ENCODE assay signal across 12 cellular contexts in genomic region chr9:33137781-33138264, GRCh38. TPM values are rescaled to one million over a fixed set of nuclear protein-coding genes. Genes with fewer than 3 reads are reported as not detected.
DNase-seq lines count a peak whose midpoint lies in the region; ATAC-seq and TF ChIP-seq lines count a peak whose summit lies in the region.
"Had no signal": no experiment of that assay in that cellular context is flagged by ENCODE, and none has a peak within 500 bp of the region (broad histone marks: within the 10 kb centered on the region; RNA-seq: fewer than 3 reads in every experiment).

No MANE protein-coding gene starts in this region.

- H3K27me3 Mint-ChIP-seq in activated CD8-positive, alpha-beta memory T cell treated with anti-CD3 and anti-CD28 coated beads, Interleukin-2, amount 10 ng/mL, durations not matched to agents 7 days and 5 days, result no peaks in the 10 kb centered on the region
- H3K27me3 Mint-ChIP-seq in activated CD4-positive, alpha-beta memory T cell treated with anti-CD3 and anti-CD28 coated beads, Interleukin-2, amount 10 ng/mL, durations not matched to agents 7 days and 5 days, result no peaks in the 10 kb centered on the region

- peaks cover 65% of the 10 kb centered on the region for H3K4me1 Mint-ChIP-seq in activated CD8-positive, alpha-beta memory T cell treated with anti-CD3 and anti-CD28 coated beads, Interleukin-2, amount 10 ng/mL, durations not matched to agents 7 days and 5 days
- H3K4me1 Mint-ChIP-seq in activated CD4-positive, alpha-beta memory T cell treated with anti-CD3 and anti-CD28 coated beads, Interleukin-2, amount 10 ng/mL, durations not matched to agents 7 days and 5 days, result peaks cover 76% of the 10 kb centered on the region

- no peak for DNase-seq in activated CD8-positive, alpha-beta memory T cell treated with anti-CD3 and anti-CD28 coated beads, Interleukin-2, amount 10 ng/mL, durations not matched to agents 7 days and 5 days
- DNase-seq in activated CD8-positive, alpha-beta memory T cell treated with anti-CD3 and anti-CD28 coated beads for 24 hours, result no peak
- no peak for DNase-seq in activated CD4-positive, alpha-beta memory T cell treated with anti-CD3 and anti-CD28 coated beads, Interleukin-2, amount 10 ng/mL, durations not matched to agents 7 days and 5 days
- DNase-seq in trophoblast cell (no peak), H7 (no peak), GM10266 (ENCODE audit: extremely low spot score) (no peak)
- DNase-seq: activated gamma-delta T cell; SJCRH30; stimulated activated CD4-positive, alpha-beta T cell treated with anti-CD3 and anti-CD28 coated beads, Interleukin-15, amount 100 ng/mL, for 24 hours had no signal

- ATAC-seq in activated CD8-positive, alpha-beta memory T cell treated with anti-CD3 and anti-CD28 coated beads, Interleukin-2, amount 10 ng/mL, durations not matched to agents 7 days and 5 days, result no peak
- peak; percentile 31 for ATAC-seq in GM21381 (IDR thresholded peaks at IDR 0.05; ENCODE audit: unreplicated experiment)
- no peak for ATAC-seq in GM21526 (IDR thresholded peaks at IDR 0.05; ENCODE audit: low FRiP score, unreplicated experiment)
- ATAC-seq: WTC11 had no signal

- peak overlapping the region; percentile 4 for H3K27ac Mint-ChIP-seq in activated CD8-positive, alpha-beta memory T cell treated with anti-CD3 and anti-CD28 coated beads, Interleukin-2, amount 10 ng/mL, durations not matched to agents 7 days and 5 days
- H3K27ac Mint-ChIP-seq in activated CD4-positive, alpha-beta memory T cell treated with anti-CD3 and anti-CD28 coated beads, Interleukin-2, amount 10 ng/mL, durations not matched to agents 7 days and 5 days, result peak overlapping the region; percentile 58

- H3K9ac ChIP-seq in trophoblast cell (ENCODE audit: low read length), result no peak overlapping the region

- H2AK5ac ChIP-seq in trophoblast cell (ENCODE audit: low read length), result no peak overlapping the region

- peaks cover 28% of the 10 kb centered on the region for H3K79me2 ChIP-seq in trophoblast cell (ENCODE audit: control insufficient read depth, insufficient read depth, low read length, poor library complexity)

- H3K4me1 ChIP-seq in trophoblast cell (ENCODE audit: control insufficient read depth in 1 of 2, insufficient read depth in 2 of 2, low read length in 2 of 2), result peaks cover 27 to 37% of the 10 kb centered on the region in 2 experiments

- no peak overlapping the region for H3K14ac ChIP-seq in trophoblast cell (ENCODE audit: low read length)

- no peak overlapping the region for H4K91ac ChIP-seq in trophoblast cell (ENCODE audit: low read depth, low read length)

- CTCF ChIA-PET in activated CD8-positive, alpha-beta memory T cell treated with anti-CD3 and anti-CD28 coated beads, Interleukin-2, amount 10 ng/mL, durations not matched to agents 7 days and 5 days (lab: Charles Lee), result interaction anchor here (1.3 kb wide), 1 partner anchor 27 kb away, joined by 3 read pairs; no protein-coding TSS in a partner anchor
- CTCF ChIA-PET in activated CD4-positive, alpha-beta memory T cell treated with anti-CD3 and anti-CD28 coated beads, Interleukin-2, amount 10 ng/mL, durations not matched to agents 7 days and 5 days (lab: Charles Lee), result interaction anchor here (0.9 kb wide), 1 partner anchor 88 kb away, joined by 3 read pairs; no protein-coding TSS in a partner anchor

- POLR2A ChIA-PET in activated CD4-positive, alpha-beta memory T cell treated with anti-CD3 and anti-CD28 coated beads, Interleukin-2, amount 10 ng/mL, durations not matched to agents 7 days and 5 days (lab: Charles Lee), result interaction anchor here (0.7 to 1.5 kb wide), 3 partner anchors 11 to 30 kb away, joined by 3 to 5 read pairs (median 3); partner anchors contain the start of gene B4GALT1

- WGBS in trophoblast cell (ENCODE audit: extremely low coverage, insufficient coverage, insufficient read length), result no CpG with 5 or more reads among the region's 11 CpGs

- no peak overlapping the region for H3K27ac ChIP-seq in trophoblast cell (ENCODE audit: low read depth, low read length)
- H3K27ac ChIP-seq: SJCRH30 had no signal

- H3K4me3 ChIP-seq in trophoblast cell (ENCODE audit: low read depth, low read length) (no peak overlapping the region), H7 (ENCODE audit: insufficient read depth, low read depth, low read length) (no peak overlapping the region)
- H3K4me3 ChIP-seq: SJCRH30 had no signal

- no peak overlapping the region for H3K4me2 ChIP-seq in trophoblast cell (ENCODE audit: low read length)

- no peak overlapping the region for H2BK5ac ChIP-seq in trophoblast cell (ENCODE audit: low read depth, low read length, poor library complexity)

- no peaks in the 10 kb centered on the region for H3K9me3 Mint-ChIP-seq in activated CD8-positive, alpha-beta memory T cell treated with anti-CD3 and anti-CD28 coated beads, Interleukin-2, amount 10 ng/mL, durations not matched to agents 7 days and 5 days (ENCODE audit: low read depth)
- H3K9me3 Mint-ChIP-seq in activated CD4-positive, alpha-beta memory T cell treated with anti-CD3 and anti-CD28 coated beads, Interleukin-2, amount 10 ng/mL, durations not matched to agents 7 days and 5 days, result no peaks in the 10 kb centered on the region
- H3K9me3 Mint-ChIP-seq: WTC11 had no signal

- no peak overlapping the region for H4K12ac ChIP-seq in trophoblast cell (ENCODE audit: low read depth, low read length)

- H2BK12ac ChIP-seq in trophoblast cell (ENCODE audit: low read length), result no peak overlapping the region

- H3K4me3 Mint-ChIP-seq in activated CD8-positive, alpha-beta memory T cell treated with anti-CD3 and anti-CD28 coated beads, Interleukin-2, amount 10 ng/mL, durations not matched to agents 7 days and 5 days, result no peak overlapping the region
- H3K4me3 Mint-ChIP-seq in activated CD4-positive, alpha-beta memory T cell treated with anti-CD3 and anti-CD28 coated beads, Interleukin-2, amount 10 ng/mL, durations not matched to agents 7 days and 5 days, result no peak overlapping the region
- H3K4me3 Mint-ChIP-seq: WTC11 had no signal

- H3K36me3 Mint-ChIP-seq in activated CD8-positive, alpha-beta memory T cell treated with anti-CD3 and anti-CD28 coated beads, Interleukin-2, amount 10 ng/mL, durations not matched to agents 7 days and 5 days, result peaks cover 15% of the 10 kb centered on the region
- peaks cover 46% of the 10 kb centered on the region for H3K36me3 Mint-ChIP-seq in activated CD4-positive, alpha-beta memory T cell treated with anti-CD3 and anti-CD28 coated beads, Interleukin-2, amount 10 ng/mL, durations not matched to agents 7 days and 5 days (ENCODE audit: low read depth)
- H3K36me3 Mint-ChIP-seq: WTC11 had no signal

- H3K4ac ChIP-seq in trophoblast cell (ENCODE audit: low read depth, low read length), result peak overlapping the region; percentile 35

- TF ChIP-seq CTCF in GM10266 (IDR thresholded peaks at IDR 0.05; ENCODE audit: control insufficient read depth, insufficient read depth, low read depth, missing control alignments), result no peak

- no peak overlapping the region for H2AFZ ChIP-seq in trophoblast cell (ENCODE audit: insufficient read depth, low read length, poor library complexity)

- H3K36me3 ChIP-seq in trophoblast cell (ENCODE audit: control insufficient read depth in 1 of 2, insufficient read depth in 2 of 2, low read length in 2 of 2) (peaks cover 17 to 19% of the 10 kb centered on the region in 2 experiments), H7 (replicated peaks; ENCODE audit: control insufficient read depth, insufficient read depth, low read length) (no peaks in the 10 kb centered on the region)
- H3K36me3 ChIP-seq: SJCRH30 had no signal

- H3K9me3 ChIP-seq in trophoblast cell (ENCODE audit: insufficient read depth, low read depth, low read length), result no peaks in the 10 kb centered on the region
- H3K9me3 ChIP-seq: SJCRH30 had no signal

- no peaks in the 10 kb centered on the region for H3K27me3 ChIP-seq in trophoblast cell (ENCODE audit: insufficient read depth, low read length)
- no peaks in the 10 kb centered on the region for H3K27me3 ChIP-seq in H7 (ENCODE audit: control insufficient read depth, insufficient read depth, low read length)
- H3K27me3 ChIP-seq: SJCRH30 had no signal

- no peak overlapping the region for H4K8ac ChIP-seq in trophoblast cell (ENCODE audit: low read depth, low read length)

- H2BK120ac ChIP-seq in trophoblast cell (ENCODE audit: insufficient read depth, low read length, poor library complexity), result no peak overlapping the region

- H3K79me1 ChIP-seq in trophoblast cell (ENCODE audit: low read length), result no peaks in the 10 kb centered on the region

- no peak overlapping the region for H3K18ac ChIP-seq in trophoblast cell (ENCODE audit: low read length)

- no peak overlapping the region for H3K23ac ChIP-seq in trophoblast cell (ENCODE audit: low read length)

RNA-seq across cellular contexts. Expression of gene B4GALT1, which starts 29.3 kb away (rescaled TPM):
- 10 to 100 TPM; 33.8 to 35.2 TPM for total RNA-seq in activated CD8-positive, alpha-beta memory T cell treated with anti-CD3 and anti-CD28 coated beads, Interleukin-2, amount 10 ng/mL, durations not matched to agents 7 days and 5 days
- 10 to 100 TPM; 69.2 to 70.8 TPM for total RNA-seq in activated CD4-positive, alpha-beta memory T cell treated with anti-CD3 and anti-CD28 coated beads, Interleukin-2, amount 10 ng/mL, durations not matched to agents 7 days and 5 days
- polyA plus RNA-seq in trophoblast cell (2013), result 119 and 122 TPM in 2 replicates
- 5.5 and 6.7 TPM in 2 replicates for total RNA-seq in H7 (2014; rRNA removed; shearing (Covaris generic))
